ENCODE assay signal across 9 cellular contexts in the genomic region with DNA sequence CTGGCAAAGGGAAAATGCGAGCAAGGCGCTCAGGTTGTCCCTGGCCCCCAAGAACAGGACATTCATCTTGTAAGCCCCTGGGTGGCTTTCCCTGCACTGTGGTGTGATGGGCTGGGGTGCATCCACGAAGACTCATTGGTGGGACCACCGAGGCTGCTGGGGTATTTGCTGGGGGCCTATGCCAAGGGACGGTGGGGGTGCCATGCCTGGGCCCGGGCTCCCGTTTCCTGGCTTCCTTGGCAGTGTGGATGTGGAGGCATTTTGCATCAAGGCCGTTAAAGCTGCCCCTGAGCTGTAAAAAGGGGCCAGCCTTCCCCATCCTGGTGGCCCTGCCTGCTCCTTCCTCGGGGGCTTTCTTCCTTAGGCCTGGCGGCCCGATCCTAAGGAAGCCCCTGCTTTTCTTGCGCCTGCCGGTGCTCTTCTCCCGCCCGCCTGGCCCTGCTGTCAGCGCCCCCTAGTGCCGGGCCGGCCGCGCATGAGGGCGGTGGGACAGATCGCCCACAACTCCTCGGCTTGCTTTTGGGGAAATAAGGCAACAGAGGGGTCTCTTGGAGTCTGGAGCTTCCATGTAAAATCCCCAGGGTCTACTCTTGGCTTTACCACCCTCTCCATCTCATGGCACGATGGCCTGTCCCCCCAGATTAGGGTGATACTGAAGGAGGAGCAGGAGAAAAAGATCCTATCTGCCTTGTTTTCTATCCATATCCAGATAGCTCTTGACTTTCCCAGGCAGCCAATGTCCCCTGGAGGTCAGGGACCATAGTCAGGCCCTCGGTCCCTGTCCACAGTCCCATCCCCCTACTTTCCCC. TPM values are rescaled to one million over a fixed set of nuclear protein-coding genes. Genes with fewer than 3 reads are reported as not detected.
A peak's percentile ranks its signal among the peaks of the same experiment; 100 is the strongest.
DNase-seq lines count a peak whose midpoint lies in the region; ATAC-seq and TF ChIP-seq lines count a peak whose summit lies in the region.
"Had no signal": no experiment of that assay in that cellular context is flagged by ENCODE, and none has a peak within 500 bp of the region (broad histone marks: within the 10 kb centered on the region; RNA-seq: fewer than 3 reads in every experiment).

No MANE protein-coding gene starts in this region.

- H3F3A ChIP-seq in Loucy (ENCODE audit: low read depth): no peaks in the 10 kb centered on the region

- H3K27me3 ChIP-seq in DND-41 (ENCODE audit: insufficient read depth, low read length, poor library complexity) (no peaks in the 10 kb centered on the region), Loucy (ENCODE audit: insufficient read depth, low read length, poor library complexity, severe bottlenecking) (no peaks in the 10 kb centered on the region)

- H3K9ac ChIP-seq in DND-41 (ENCODE audit: low read depth, low read length): no peak overlapping the region
- H3K9ac ChIP-seq in Loucy (ENCODE audit: low read depth, low read length, poor library complexity, severe bottlenecking): no peak overlapping the region

- no peak overlapping the region for H3K27ac ChIP-seq in DND-41 (ENCODE audit: low read length)

- H3K79me2 ChIP-seq in DND-41 (ENCODE audit: insufficient read depth, low read length) (no peaks in the 10 kb centered on the region), Loucy (ENCODE audit: insufficient read depth, low read length) (no peaks in the 10 kb centered on the region)

- H3K4me3 Mint-ChIP-seq in glutamatergic neuron (ENCODE audit: unreplicated experiment): no peak overlapping the region
- H3K4me3 Mint-ChIP-seq: IgD-negative memory B cell had no signal

- H3K4me2 ChIP-seq in DND-41 (ENCODE audit: insufficient read depth, low read length) (no peak overlapping the region), Loucy (ENCODE audit: low read depth, low read length, poor library complexity, severe bottlenecking) (no peak overlapping the region)

- H3K36me3 Mint-ChIP-seq in glutamatergic neuron (ENCODE audit: unreplicated experiment): no peaks in the 10 kb centered on the region

- no peaks in the 10 kb centered on the region for H3K9me2 ChIP-seq in Loucy (replicated peaks; ENCODE audit: low read depth, low read length)

- H2AFZ ChIP-seq in DND-41 (ENCODE audit: low read depth, low read length): no peak overlapping the region
- no peak overlapping the region for H2AFZ ChIP-seq in Loucy (ENCODE audit: low read length)

- H3K36me3 ChIP-seq in DND-41 (ENCODE audit: insufficient read depth, low read length) (no peaks in the 10 kb centered on the region), Loucy (ENCODE audit: insufficient read depth, low read length) (no peaks in the 10 kb centered on the region)

- H4K20me1 ChIP-seq in DND-41 (ENCODE audit: insufficient read depth, low read length) (0 out of 2 replicates have a peak, but pooled peaks cover 3% of the 10 kb centered on the region), Loucy (ENCODE audit: insufficient read depth, low read length, poor library complexity, severe bottlenecking) (no peaks in the 10 kb centered on the region)

- ATAC-seq in DND-41 (ENCODE audit: insufficient read depth, low read depth) (peak; percentile 69), GM21381 (IDR thresholded peaks at IDR 0.05; ENCODE audit: unreplicated experiment) (no peak)

- no peak overlapping the region for H3K27ac Mint-ChIP-seq in glutamatergic neuron (ENCODE audit: unreplicated experiment)

- H3K9me3 Mint-ChIP-seq in glutamatergic neuron (ENCODE audit: unreplicated experiment): peaks cover 10% of the 10 kb centered on the region
- H3K9me3 Mint-ChIP-seq: IgD-negative memory B cell had no signal

- H3K9me3 ChIP-seq in DND-41 (ENCODE audit: insufficient read depth, low read length, severe bottlenecking): no peaks in the 10 kb centered on the region
- H3K9me3 ChIP-seq in Loucy (ENCODE audit: insufficient read depth, low read depth, low read length): no peaks in the 10 kb centered on the region

- DNase-seq in DND-41: peak; percentile 49
- DNase-seq in activated CD8-positive, alpha-beta memory T cell treated with anti-CD3 and anti-CD28 coated beads, Interleukin-2, amount 50 U/mL, for 48 hours: peak; percentile 86
- DNase-seq in glutamatergic neuron: peak; percentile 85
- peak; percentile 87 for DNase-seq in retina
- DNase-seq in occipital lobe (lab: John Stamatoyannopoulos, UW): no peak
- no peak for DNase-seq in DMS79 treated with DMSO at 0.1 percent for 48 hours (lab: John Stamatoyannopoulos, UW)

- H3K4me3 ChIP-seq in DND-41 (ENCODE audit: low read depth in 1 of 2, low read length in 2 of 2) (no peak overlapping the region), Loucy (ENCODE audit: low read length, poor library complexity, severe bottlenecking) (no peak overlapping the region)

- H3K4me1 ChIP-seq in DND-41 (ENCODE audit: insufficient read depth, low read length) (no peaks in the 10 kb centered on the region), Loucy (ENCODE audit: insufficient read depth, low read length, poor library complexity, severe bottlenecking) (no peaks in the 10 kb centered on the region)

- H3K27me3 Mint-ChIP-seq in glutamatergic neuron (ENCODE audit: unreplicated experiment): peaks cover 19% of the 10 kb centered on the region

- TF ChIP-seq CTCF in DND-41 (IDR thresholded peaks at IDR 0.05; ENCODE audit: borderline replicate concordance, extremely low read depth, low read length, poor library complexity, severe bottlenecking): peak; percentile 81
- peak; percentile 84 for TF ChIP-seq CTCF in Loucy (conservative IDR thresholded peaks at IDR 0.05; ENCODE audit: low read length)
- peak; percentile 87 for TF ChIP-seq CTCF in glutamatergic neuron (IDR thresholded peaks at IDR 0.05; ENCODE audit: partially characterized antibody, unreplicated experiment)

- peaks cover 12% of the 10 kb centered on the region for H3K4me1 Mint-ChIP-seq in glutamatergic neuron (ENCODE audit: low read depth, unreplicated experiment)

RNA-seq across cellular contexts. Expression of a gene that starts 9.8 kb away (rescaled TPM):
- total RNA-seq in glutamatergic neuron (ENCODE audit: unreplicated experiment) (5.4 TPM), occipital lobe (0.47 TPM)

Comparison
In these comparisons a context has a peak if more than half of its experiments do, and no peak if none do; other contexts are left out.
1. DNase-seq: peak in DND-41 (single experiment), activated CD8-positive, alpha-beta memory T cell treated with anti-CD3 and anti-CD28 coated beads, Interleukin-2, amount 50 U/mL, for 48 hours (single experiment), glutamatergic neuron (single experiment) and retina (single experiment); none in occipital lobe (single experiment) and DMS79 treated with DMSO at 0.1 percent for 48 hours (single experiment).
2. Peak in every context shown above with its lines, with median percentiles within 50 percentile points of each other: CTCF ChIP-seq.